In genomic region chr5:15645376-15645775, GRCh38 we compare ENCODE assay signal across 17 cellular contexts.
DNase-seq lines count a peak whose midpoint lies in the region; ATAC-seq and TF ChIP-seq lines count a peak whose summit lies in the region.
"Had no signal": no experiment of that assay in that cellular context is flagged by ENCODE, and none has a peak within 500 bp of the region (broad histone marks: within the 10 kb centered on the region; RNA-seq: fewer than 3 reads in every experiment).

No MANE protein-coding gene starts in this region.

- H3K4me3 ChIP-seq in SK-N-SH (ENCODE audit: low read depth in 2 of 2, low read length in 1 of 2) (no peak overlapping the region), ascending aorta (no peak overlapping the region), left lung (no peak overlapping the region)

- H3K27me3 ChIP-seq in SK-N-SH (ENCODE audit: insufficient read depth) (no peaks in the 10 kb centered on the region), ascending aorta (no peaks in the 10 kb centered on the region), left lung (no peaks in the 10 kb centered on the region)

- POLR2A ChIA-PET in SK-N-SH (lab: Yijun Ruan, JAX): no interaction called here

- WGBS in SK-N-SH (ENCODE audit: low lambda C conversion rate): 49% methylated on average over 4 of the region's 4 CpGs

- ATAC-seq in SK-N-SH treated with all-trans-retinoic acid at 6 μM for 48 hours (peak; percentile 61), left lung (no peak)
- ATAC-seq: left ventricle myocardium superior, PC-3 had no signal

- no peaks in the 10 kb centered on the region; a peak in 1 of 4 replicates for H3K4me1 ChIP-seq in SK-N-SH (ENCODE audit: control insufficient read depth in 1 of 2, insufficient read depth in 2 of 2, low read depth in 1 of 2, low read length in 1 of 2)
- peaks cover 0 to 19% of the 10 kb centered on the region in 2 donors for H3K4me1 ChIP-seq in ascending aorta
- H3K4me1 ChIP-seq in left lung: peaks cover 0 to 5% of the 10 kb centered on the region in 2 donors

- no peak overlapping the region for H2AFZ ChIP-seq in SK-N-SH (ENCODE audit: low read depth)

- TF ChIP-seq RAD21 in SK-N-SH (IDR thresholded peaks at IDR 0.05; ENCODE audit: low read length): no peak

- H3K9ac ChIP-seq in SK-N-SH: no peak overlapping the region

- CTCF ChIA-PET in SK-N-SH (lab: Yijun Ruan, JAX): interaction anchor here (1.0 kb wide), 1 partner anchor 15 kb away, joined by 4 read pairs; no protein-coding TSS in a partner anchor

- H3K79me2 ChIP-seq in SK-N-SH (ENCODE audit: insufficient read depth): peaks cover 16% of the 10 kb centered on the region; the same call in 1 of the 2 replicates

- H3K4me2 ChIP-seq in SK-N-SH: no peak overlapping the region

- no peak for TF ChIP-seq EP300 in SK-N-SH (IDR thresholded peaks at IDR 0.05; ENCODE audit: borderline replicate concordance in 1 of 2, low read depth in 1 of 2, low read length in 1 of 2)

- H3K27ac ChIP-seq in SK-N-SH (ENCODE audit: low read depth in 2 of 2, low read length in 1 of 2): no peak overlapping the region
- peak overlapping the region; percentile 8 to 29 for H3K27ac ChIP-seq in ascending aorta
- H3K27ac ChIP-seq in left lung: no peak overlapping the region

- TF ChIP-seq CTCF in SK-N-SH (IDR thresholded peaks at IDR 0.05) (no peak), ascending aorta (IDR thresholded peaks at IDR 0.05) (no peak), left lung (IDR thresholded peaks at IDR 0.05) (no peak)

- H4K20me1 ChIP-seq in SK-N-SH (ENCODE audit: insufficient read depth): no peaks in the 10 kb centered on the region

- H3K36me3 ChIP-seq in SK-N-SH (replicated peaks in 1 of 2; ENCODE audit: control insufficient read depth in 1 of 2, insufficient read depth in 2 of 2, low read length in 1 of 2) (no peaks in the 10 kb centered on the region), ascending aorta (no peaks in the 10 kb centered on the region), left lung (no peaks in the 10 kb centered on the region)

- no peaks in the 10 kb centered on the region for H3K9me2 ChIP-seq in SK-N-SH

- peaks cover 3% of the 10 kb centered on the region for H3F3A ChIP-seq in SK-N-SH (replicated peaks; ENCODE audit: insufficient read depth)

- intact Hi-C loops in ascending aorta (cut with DNase I): no loop called here
- intact Hi-C loops in left lung (cut with DNase I): no loop called here

- DNase-seq in SK-N-SH: no peak
- DNase-seq in ascending aorta (ENCODE audit: low spot score in 2 of 2): no peak
- DNase-seq in glomerular visceral epithelial cell (ENCODE audit: extremely low spot score): peak; percentile 35
- DNase-seq in NCI-H1436 treated with DMSO at 0.1 percent for 48 hours (lab: John Stamatoyannopoulos, UW): no peak
- no peak for DNase-seq in NCI-H146 treated with DMSO at 0.1 percent for 48 hours (lab: John Stamatoyannopoulos, UW; ENCODE audit: unreplicated experiment)
- no peak for DNase-seq in amniotic stem cell (lab: John Stamatoyannopoulos, UW)
- DNase-seq in left lung: no peak
- DNase-seq: 8988T; activated CD4-positive, alpha-beta T cell treated with anti-CD3 and anti-CD28 coated beads, Interleukin-2, amount 10 ng/mL, durations not matched to agents 7 days and 5 days; activated T-cell treated with anti-CD3 and anti-CD28 coated beads, Interleukin-2, amount 50 U/mL, for 48 hours; aorta; COR-L47; effector memory CD4-positive, alpha-beta T cell; left ventricle myocardium superior; nucleus accumbens; PC-3 had no signal

- no peaks in the 10 kb centered on the region for H3K9me3 ChIP-seq in SK-N-SH
- H3K9me3 ChIP-seq in ascending aorta: no peaks in the 10 kb centered on the region
- peaks cover 0 to 2% of the 10 kb centered on the region in 2 donors for H3K9me3 ChIP-seq in left lung

TF ChIP-seq in SK-N-SH treated with all-trans-retinoic acid at 6 μM for 48 hours, 23 proteins besides CTCF, POLR2A, EP300 and RAD21 (continues in another document):
- TF ChIP-seq ARNTL (CRISPR knock-in tag; IDR thresholded peaks at IDR 0.05; ENCODE audit: borderline replicate concordance, low read depth) (no peak), TCF4 (CRISPR knock-in tag; IDR thresholded peaks at IDR 0.05; ENCODE audit: borderline replicate concordance) (no peak), TOX (CRISPR knock-in tag; IDR thresholded peaks at IDR 0.05; ENCODE audit: borderline replicate concordance) (no peak), ESRRG (CRISPR knock-in tag; IDR thresholded peaks at IDR 0.05) (no peak), SNAI2 (CRISPR knock-in tag; IDR thresholded peaks at IDR 0.05) (no peak), TSHZ2 (CRISPR knock-in tag; IDR thresholded peaks at IDR 0.05) (no peak), ZFP30 (CRISPR knock-in tag; IDR thresholded peaks at IDR 0.05) (no peak), ZNF8 (CRISPR knock-in tag; IDR thresholded peaks at IDR 0.05) (no peak)

TF ChIP-seq in SK-N-SH, 30 proteins besides CTCF, POLR2A, EP300 and RAD21:
- TF ChIP-seq PBX3 (IDR thresholded peaks at IDR 0.05) (no peak), POLR2AphosphoS5 (IDR thresholded peaks at IDR 0.05; ENCODE audit: low read depth, low read length) (no peak), CHD2 (IDR thresholded peaks at IDR 0.05; ENCODE audit: low read length, partially characterized antibody) (no peak), TCF12 (IDR thresholded peaks at IDR 0.05) (no peak)

Comparison
In these comparisons a context has a peak if more than half of its experiments do, and no peak if none do; other contexts are left out.
1. H3K27ac ChIP-seq: peak in ascending aorta (2 of 2); none in SK-N-SH (0 of 2) and left lung (0 of 2).